ENCODE assay signal across 21 cellular contexts in genomic region chr4:47213539-47213938, GRCh38.
DNase-seq lines count a peak whose midpoint lies in the region; TF ChIP-seq lines count a peak whose summit lies in the region.
"Had no signal": no experiment of that assay in that cellular context is flagged by ENCODE, and none has a peak within 500 bp of the region (broad histone marks: within the 10 kb centered on the region; RNA-seq: fewer than 3 reads in every experiment).

No MANE protein-coding gene starts in this region.

- H3K9ac ChIP-seq in fibroblast of lung (ENCODE audit: insufficient read depth, low read length) = no peak overlapping the region

- H3K4me3 Mint-ChIP-seq in osteocyte (ENCODE audit: unreplicated experiment) = no peak overlapping the region

- peak overlapping the region; percentile 10 for H2AFZ ChIP-seq in fibroblast of lung (ENCODE audit: low read length)

- no peaks in the 10 kb centered on the region for H4K20me1 ChIP-seq in fibroblast of lung (ENCODE audit: control insufficient read depth, extremely low read depth, insufficient read depth, low read length)

- H3K9me3 Mint-ChIP-seq in osteocyte (ENCODE audit: unreplicated experiment) = no peaks in the 10 kb centered on the region

- H3K4me2 ChIP-seq in fibroblast of lung (ENCODE audit: extremely low read depth, insufficient read depth, low read length) = no peak overlapping the region

- peaks cover 39% of the 10 kb centered on the region for H3K4me1 Mint-ChIP-seq in osteocyte (ENCODE audit: unreplicated experiment)

- TF ChIP-seq POLR2A in spleen (IDR thresholded peaks at IDR 0.05) = no peak

- intact Hi-C loops in spleen (cut with DNase I; ENCODE audit: low total_unique reads) (no loop called here), posterior cingulate gyrus (cut with DNase I) (no loop called here)

- no peaks in the 10 kb centered on the region for H3K9me3 ChIP-seq in BE2C
- no peaks in the 10 kb centered on the region for H3K9me3 ChIP-seq in fibroblast of lung (ENCODE audit: control insufficient read depth, insufficient read depth, low read depth, low read length)
- no peaks in the 10 kb centered on the region for H3K9me3 ChIP-seq in spleen
- H3K9me3 ChIP-seq: HAP-1, lower lobe of right lung, MG63, upper lobe of right lung had no signal

- H3K79me2 ChIP-seq in fibroblast of lung (ENCODE audit: control insufficient read depth, insufficient read depth, low read length) = no peaks in the 10 kb centered on the region

- in situ Hi-C loops in GM13976 (cut with MboI; ENCODE audit: low sequenced_read_pairs, unreplicated experiment) = no loop called here

- no peak for TF ChIP-seq CTCF in BE2C (IDR thresholded peaks at IDR 0.05; ENCODE audit: low read depth, low read length)
- TF ChIP-seq CTCF in fibroblast of lung (conservative IDR thresholded peaks at IDR 0.05 in 1 of 2, IDR thresholded peaks at IDR 0.05 in 1 of 2; ENCODE audit: low read depth in 1 of 2, low read length in 2 of 2) = no peak
- TF ChIP-seq CTCF in osteocyte (IDR thresholded peaks at IDR 0.05) = no peak
- no peak for TF ChIP-seq CTCF in spleen (IDR thresholded peaks at IDR 0.05 in 8 of 11, conservative IDR thresholded peaks at IDR 0.05 in 3 of 11)
- TF ChIP-seq CTCF in GM13976 (IDR thresholded peaks at IDR 0.05; ENCODE audit: borderline replicate concordance, control extremely low read depth, extremely low read depth, insufficient read depth, missing control alignments) = no peak

- H3K36me3 Mint-ChIP-seq in osteocyte (ENCODE audit: unreplicated experiment) = no peaks in the 10 kb centered on the region

- H3K27ac Mint-ChIP-seq in osteocyte (ENCODE audit: unreplicated experiment) = peak overlapping the region; percentile 83

- H3K27me3 ChIP-seq in BE2C (no peaks in the 10 kb centered on the region), fibroblast of lung (ENCODE audit: control insufficient read depth, insufficient read depth, low read length) (no peaks in the 10 kb centered on the region), spleen (replicated peaks in 1 of 7) (no peaks in the 10 kb centered on the region)
- H3K27me3 ChIP-seq: cardiac muscle cell, MG63, upper lobe of right lung had no signal

- H3K4me1 ChIP-seq in BE2C (peaks cover 25% of the 10 kb centered on the region), fibroblast of lung (ENCODE audit: control insufficient read depth, extremely low read depth, insufficient read depth, low read length) (no peaks in the 10 kb centered on the region), spleen (no peaks in the 10 kb centered on the region)
- H3K4me1 ChIP-seq: lower lobe of right lung, upper lobe of right lung had no signal

- peak overlapping the region; percentile 9; the same call in 1 of the 2 replicates for H3K4me3 ChIP-seq in BE2C (ENCODE audit: low read depth, low read length)
- H3K4me3 ChIP-seq in fibroblast of lung (replicated peaks in 1 of 4; ENCODE audit: control extremely low read depth in 1 of 4, insufficient read depth in 1 of 4, low read depth in 3 of 4, low read length in 4 of 4) = no peak overlapping the region
- H3K4me3 ChIP-seq in spleen = no peak overlapping the region
- H3K4me3 ChIP-seq: cardiac muscle cell, HAP-1, lower lobe of right lung, MG63, upper lobe of right lung had no signal

- H3K36me3 ChIP-seq in BE2C (no peaks in the 10 kb centered on the region), fibroblast of lung (ENCODE audit: control insufficient read depth, insufficient read depth, low read length) (no peaks in the 10 kb centered on the region), spleen (no peaks in the 10 kb centered on the region)
- H3K36me3 ChIP-seq: cardiac muscle cell, HAP-1, lower lobe of right lung, MG63, upper lobe of right lung had no signal

- DNase-seq in BE2C = no peak
- peak; percentile 60 for DNase-seq in amniotic epithelial cell (ENCODE audit: low read depth)
- DNase-seq in fibroblast of lung (ENCODE audit: low read depth in 2 of 2) = peak in 1 of 2 donors; percentile 22
- DNase-seq in osteocyte (ENCODE audit: extremely low spot score, unreplicated experiment) = no peak
- no peak for DNase-seq in spleen
- no peak for DNase-seq in GM13976 (ENCODE audit: low spot score)
- no peak for DNase-seq in AG20443 (ENCODE audit: low spot score)
- no peak for DNase-seq in posterior cingulate gyrus
- DNase-seq: activated CD8-positive, alpha-beta memory T cell treated with anti-CD3 and anti-CD28 coated beads, Interleukin-2, amount 50 U/mL, for 48 hours; activated gamma-delta T cell; lower lobe of right lung; NCI-H1436; NCI-H510A treated with DMSO at 0.1 percent for 48 hours; NK-92 treated with Interleukin-12 subunit alpha and Interleukin-12 subunit beta, amount 100 ng/mL, for 24 hours; T-helper 2 cell; upper lobe of right lung had no signal

- no peaks in the 10 kb centered on the region for H3K27me3 Mint-ChIP-seq in osteocyte (ENCODE audit: unreplicated experiment)

- H3K27ac ChIP-seq in fibroblast of lung (ENCODE audit: insufficient read depth, low read length) (no peak overlapping the region), spleen (no peak overlapping the region)
- H3K27ac ChIP-seq: C4-2B, cardiac muscle cell, lower lobe of right lung, upper lobe of right lung, VCaP had no signal

- WGBS in spleen, 5 donors = 94 to 100% (median 97%) methylated on average over 1 of the region's 1 CpG
